ENCODE assay signal across 7 cellular contexts in genomic region chr3:197614134-197614533, GRCh38. TPM values are rescaled to one million over a fixed set of nuclear protein-coding genes. Genes with fewer than 3 reads are reported as not detected.
DNase-seq lines count a peak whose midpoint lies in the region; ATAC-seq and TF ChIP-seq lines count a peak whose summit lies in the region.
"Not testable (repeated sequence)": the region's sequence is repeated elsewhere in the genome, so short reads cannot be mapped to it uniquely, and the experiment has no call there.

No MANE protein-coding gene starts in this region.

- H3K36me3 ChIP-seq in HCT116 (ENCODE audit: control insufficient read depth in 1 of 2, insufficient read depth in 2 of 2, low read length in 2 of 2): peaks cover 28 to 58% of the 10 kb centered on the region in 2 experiments
- H3K36me3 ChIP-seq in endodermal cell (ENCODE audit: control insufficient read depth, insufficient read depth, low read length): peaks cover 90% of the 10 kb centered on the region

- TF ChIP-seq RAD21 in HCT116 (IDR thresholded peaks at IDR 0.05; ENCODE audit: low read depth): not testable (repeated sequence)

- H3K27ac ChIP-seq in HCT116 (ENCODE audit: low read depth, low read length); endodermal cell (ENCODE audit: low read depth, low read length): not testable (repeated sequence)

- not testable (repeated sequence) for ATAC-seq in HCT116; activated CD8-positive, alpha-beta T cell treated with anti-CD3 and anti-CD28 coated beads, Interleukin-2, amount 10 ng/mL, durations not matched to agents 7 days and 5 days; activated naive CD8-positive, alpha-beta T cell treated with anti-CD3 and anti-CD28 coated beads, Interleukin-2, amount 50 U/mL, for 24 hours; stimulated activated effector memory CD8-positive, alpha-beta T cell treated with anti-CD3 and anti-CD28 coated beads, Interleukin-12 subunit alpha, Interleukin-12 subunit beta, amount 100 ng/mL, for 72 hours

- H3K4me1 Mint-ChIP-seq in T-helper 2 cell treated with Interferon-gamma antibody and Interleukin-4, amounts not matched to agents 5 μg/mL and 100 μg/mL, for 36 hours (ENCODE audit: low read depth): peaks cover 17% of the 10 kb centered on the region
- H3K4me1 Mint-ChIP-seq in activated CD8-positive, alpha-beta T cell treated with anti-CD3 and anti-CD28 coated beads, Interleukin-2, amount 10 ng/mL, durations not matched to agents 7 days and 5 days (ENCODE audit: low read depth): peaks cover 28% of the 10 kb centered on the region
- peaks cover 13% of the 10 kb centered on the region for H3K4me1 Mint-ChIP-seq in activated naive CD4-positive, alpha-beta T cell treated with anti-CD3 and anti-CD28 coated beads for 36 hours (ENCODE audit: low read depth)
- peaks cover 17% of the 10 kb centered on the region for H3K4me1 Mint-ChIP-seq in activated naive CD8-positive, alpha-beta T cell treated with anti-CD3 and anti-CD28 coated beads, Interleukin-2, amount 50 U/mL, for 24 hours
- peaks cover 13% of the 10 kb centered on the region for H3K4me1 Mint-ChIP-seq in endodermal cell
- not testable (repeated sequence) for H3K4me1 Mint-ChIP-seq in stimulated activated effector memory CD8-positive, alpha-beta T cell treated with anti-CD3 and anti-CD28 coated beads, Interleukin-12 subunit alpha, Interleukin-12 subunit beta, amount 100 ng/mL, for 72 hours

- WGBS in endodermal cell (ENCODE audit: insufficient coverage in 1 of 2, insufficient read length in 1 of 2), 2 experiments: 73 to 85% methylated on average over 2 to 3 of the region's 3 CpGs

- H3K4me3 ChIP-seq in HCT116 (replicated peaks in 1 of 2; ENCODE audit: low read depth in 1 of 2, low read length in 2 of 2); endodermal cell (ENCODE audit: low read length): not testable (repeated sequence)

- H4K20me1 ChIP-seq in HCT116 (ENCODE audit: insufficient read depth): not testable (repeated sequence)

- H3K79me2 ChIP-seq in HCT116 (ENCODE audit: insufficient read depth, low read length): peaks cover 13% of the 10 kb centered on the region

- not testable (repeated sequence) for H3K9me2 ChIP-seq in HCT116 (ENCODE audit: insufficient read depth)

- RAD21 ChIA-PET in HCT116 (lab: Charles Lee; ENCODE audit: low non-redundant PET in 1 of 2, low total read pairs in 2 of 2, uncharacterized antibody in 2 of 2, unreplicated experiment in 2 of 2): not testable (repeated sequence)

- H3K4me1 ChIP-seq in HCT116 (ENCODE audit: control insufficient read depth in 1 of 2, insufficient read depth in 2 of 2, low read length in 2 of 2); endodermal cell (ENCODE audit: control insufficient read depth, insufficient read depth, low read length): not testable (repeated sequence)

- not testable (repeated sequence) for TF ChIP-seq POLR2A in HCT116 (IDR thresholded peaks at IDR 0.05; ENCODE audit: borderline replicate concordance, extremely low read depth, insufficient read depth, insufficient read length)

- not testable (repeated sequence) for H3K9me3 ChIP-seq in HCT116 (ENCODE audit: control insufficient read depth in 1 of 2, insufficient read depth in 1 of 2, low read depth in 1 of 2, low read length in 2 of 2)
- peaks cover 60% of the 10 kb centered on the region for H3K9me3 ChIP-seq in endodermal cell (ENCODE audit: control insufficient read depth, low read length)

- TF ChIP-seq CTCF in HCT116 (IDR thresholded peaks at IDR 0.05 in 2 of 3, conservative IDR thresholded peaks at IDR 0.05 in 1 of 3; ENCODE audit: borderline replicate concordance in 1 of 3, insufficient read depth in 1 of 3, low read depth in 2 of 3, low read length in 2 of 3); endodermal cell (conservative IDR thresholded peaks at IDR 0.05): not testable (repeated sequence)

- peak overlapping the region; percentile 82 for H3K27ac Mint-ChIP-seq in T-helper 2 cell treated with Interferon-gamma antibody and Interleukin-4, amounts not matched to agents 5 μg/mL and 100 μg/mL, for 36 hours
- H3K27ac Mint-ChIP-seq in activated CD8-positive, alpha-beta T cell treated with anti-CD3 and anti-CD28 coated beads, Interleukin-2, amount 10 ng/mL, durations not matched to agents 7 days and 5 days: peak overlapping the region; percentile 85
- peak overlapping the region; percentile 28 for H3K27ac Mint-ChIP-seq in activated naive CD4-positive, alpha-beta T cell treated with anti-CD3 and anti-CD28 coated beads for 36 hours
- H3K27ac Mint-ChIP-seq in activated naive CD8-positive, alpha-beta T cell treated with anti-CD3 and anti-CD28 coated beads, Interleukin-2, amount 50 U/mL, for 24 hours: peak overlapping the region; percentile 6
- H3K27ac Mint-ChIP-seq in endodermal cell: peak overlapping the region; percentile 13
- peak overlapping the region; percentile 48 for H3K27ac Mint-ChIP-seq in stimulated activated effector memory CD8-positive, alpha-beta T cell treated with anti-CD3 and anti-CD28 coated beads, Interleukin-12 subunit alpha, Interleukin-12 subunit beta, amount 100 ng/mL, for 72 hours

- H2AFZ ChIP-seq in HCT116 (ENCODE audit: low read depth, low read length, poor library complexity, severe bottlenecking): not testable (repeated sequence)

- H3K36me3 Mint-ChIP-seq in T-helper 2 cell treated with Interferon-gamma antibody and Interleukin-4, amounts not matched to agents 5 μg/mL and 100 μg/mL, for 36 hours (ENCODE audit: low read depth): peaks cover 77% of the 10 kb centered on the region
- peaks cover 77% of the 10 kb centered on the region for H3K36me3 Mint-ChIP-seq in activated CD8-positive, alpha-beta T cell treated with anti-CD3 and anti-CD28 coated beads, Interleukin-2, amount 10 ng/mL, durations not matched to agents 7 days and 5 days (ENCODE audit: low read depth)
- peaks cover 63% of the 10 kb centered on the region for H3K36me3 Mint-ChIP-seq in activated naive CD4-positive, alpha-beta T cell treated with anti-CD3 and anti-CD28 coated beads for 36 hours (ENCODE audit: low read depth)
- peaks cover 76% of the 10 kb centered on the region for H3K36me3 Mint-ChIP-seq in activated naive CD8-positive, alpha-beta T cell treated with anti-CD3 and anti-CD28 coated beads, Interleukin-2, amount 50 U/mL, for 24 hours (ENCODE audit: low read depth)
- peaks cover 87% of the 10 kb centered on the region for H3K36me3 Mint-ChIP-seq in endodermal cell (ENCODE audit: low read depth)
- H3K36me3 Mint-ChIP-seq in stimulated activated effector memory CD8-positive, alpha-beta T cell treated with anti-CD3 and anti-CD28 coated beads, Interleukin-12 subunit alpha, Interleukin-12 subunit beta, amount 100 ng/mL, for 72 hours: peaks cover 97% of the 10 kb centered on the region

- H3K9ac ChIP-seq in HCT116 (ENCODE audit: low read length); endodermal cell (ENCODE audit: extremely low read depth, low read length, poor library complexity, severe bottlenecking): not testable (repeated sequence)

- peaks cover 21% of the 10 kb centered on the region for H3K9me3 Mint-ChIP-seq in T-helper 2 cell treated with Interferon-gamma antibody and Interleukin-4, amounts not matched to agents 5 μg/mL and 100 μg/mL, for 36 hours
- H3K9me3 Mint-ChIP-seq in activated CD8-positive, alpha-beta T cell treated with anti-CD3 and anti-CD28 coated beads, Interleukin-2, amount 10 ng/mL, durations not matched to agents 7 days and 5 days (ENCODE audit: insufficient read depth): peaks cover 19% of the 10 kb centered on the region
- H3K9me3 Mint-ChIP-seq in activated naive CD4-positive, alpha-beta T cell treated with anti-CD3 and anti-CD28 coated beads for 36 hours: peaks cover 21% of the 10 kb centered on the region
- peaks cover 24% of the 10 kb centered on the region for H3K9me3 Mint-ChIP-seq in activated naive CD8-positive, alpha-beta T cell treated with anti-CD3 and anti-CD28 coated beads, Interleukin-2, amount 50 U/mL, for 24 hours
- peaks cover 52% of the 10 kb centered on the region for H3K9me3 Mint-ChIP-seq in endodermal cell
- not testable (repeated sequence) for H3K9me3 Mint-ChIP-seq in stimulated activated effector memory CD8-positive, alpha-beta T cell treated with anti-CD3 and anti-CD28 coated beads, Interleukin-12 subunit alpha, Interleukin-12 subunit beta, amount 100 ng/mL, for 72 hours

- CTCF ChIA-PET in HCT116 (lab: Charles Lee): interaction anchor here (1.7 kb wide), 1 partner anchor 15 kb away, joined by 8 read pairs; no protein-coding TSS in a partner anchor
- CTCF ChIA-PET in activated CD8-positive, alpha-beta T cell treated with anti-CD3 and anti-CD28 coated beads, Interleukin-2, amount 10 ng/mL, durations not matched to agents 7 days and 5 days (lab: Charles Lee): interaction anchor here (11.2 kb wide), 1 partner anchor 15 kb away, joined by 136 read pairs; no protein-coding TSS in a partner anchor
- CTCF ChIA-PET in activated naive CD4-positive, alpha-beta T cell treated with anti-CD3 and anti-CD28 coated beads for 36 hours (lab: Charles Lee): interaction anchor here (0.9 to 3.4 kb wide), 3 partner anchors 13 to 418 kb away, joined by 3 to 20 read pairs (median 3); no protein-coding TSS in a partner anchor

- intact Hi-C loops in HCT116 (cut with micrococcal nuclease); activated naive CD4-positive, alpha-beta T cell treated with anti-CD3 and anti-CD28 coated beads for 36 hours (cut with micrococcal nuclease): not testable (repeated sequence)

- DNase-seq in HCT116 (ENCODE audit: low read depth, low spot score); T-helper 2 cell treated with Interferon-gamma antibody and Interleukin-4, amounts not matched to agents 5 μg/mL and 100 μg/mL, for 36 hours (ENCODE audit: low spot score); activated CD8-positive, alpha-beta T cell treated with anti-CD3 and anti-CD28 coated beads, Interleukin-2, amount 10 ng/mL, durations not matched to agents 7 days and 5 days; activated naive CD4-positive, alpha-beta T cell treated with anti-CD3 and anti-CD28 coated beads for 36 hours; activated naive CD8-positive, alpha-beta T cell treated with anti-CD3 and anti-CD28 coated beads, Interleukin-2, amount 50 U/mL, for 24 hours; endodermal cell; stimulated activated effector memory CD8-positive, alpha-beta T cell treated with anti-CD3 and anti-CD28 coated beads, Interleukin-12 subunit alpha, Interleukin-12 subunit beta, amount 100 ng/mL, for 72 hours (ENCODE audit: low spot score in 2 of 2): not testable (repeated sequence)

- H3K27me3 ChIP-seq in HCT116 (ENCODE audit: insufficient read depth, low read length); endodermal cell (ENCODE audit: control insufficient read depth, insufficient read depth, low read length, poor library complexity, severe bottlenecking): not testable (repeated sequence)

- POLR2A ChIA-PET in HCT116 (lab: Charles Lee); activated CD8-positive, alpha-beta T cell treated with anti-CD3 and anti-CD28 coated beads, Interleukin-2, amount 10 ng/mL, durations not matched to agents 7 days and 5 days (lab: Charles Lee): not testable (repeated sequence)

- TSS peak; percentile 1 for BruUV-seq in HCT116 (replicated peaks; lab: Mats Ljungman, UMichigan)

- not testable (repeated sequence) for H3K27me3 Mint-ChIP-seq in T-helper 2 cell treated with Interferon-gamma antibody and Interleukin-4, amounts not matched to agents 5 μg/mL and 100 μg/mL, for 36 hours (ENCODE audit: low read depth); activated CD8-positive, alpha-beta T cell treated with anti-CD3 and anti-CD28 coated beads, Interleukin-2, amount 10 ng/mL, durations not matched to agents 7 days and 5 days (ENCODE audit: low read depth); activated naive CD4-positive, alpha-beta T cell treated with anti-CD3 and anti-CD28 coated beads for 36 hours (ENCODE audit: low read depth); activated naive CD8-positive, alpha-beta T cell treated with anti-CD3 and anti-CD28 coated beads, Interleukin-2, amount 50 U/mL, for 24 hours; endodermal cell (ENCODE audit: insufficient read depth)

- H3K4me3 Mint-ChIP-seq in T-helper 2 cell treated with Interferon-gamma antibody and Interleukin-4, amounts not matched to agents 5 μg/mL and 100 μg/mL, for 36 hours; activated CD8-positive, alpha-beta T cell treated with anti-CD3 and anti-CD28 coated beads, Interleukin-2, amount 10 ng/mL, durations not matched to agents 7 days and 5 days; activated naive CD4-positive, alpha-beta T cell treated with anti-CD3 and anti-CD28 coated beads for 36 hours; activated naive CD8-positive, alpha-beta T cell treated with anti-CD3 and anti-CD28 coated beads, Interleukin-2, amount 50 U/mL, for 24 hours; endodermal cell; stimulated activated effector memory CD8-positive, alpha-beta T cell treated with anti-CD3 and anti-CD28 coated beads, Interleukin-12 subunit alpha, Interleukin-12 subunit beta, amount 100 ng/mL, for 72 hours: not testable (repeated sequence)

- not testable (repeated sequence) for H3K4me2 ChIP-seq in HCT116 (ENCODE audit: low read length)

RNA-seq across cellular contexts. Expression of gene BDH1, which starts 58.4 kb away (rescaled TPM):
- 26.6 TPM for total RNA-seq in HCT116 (2021; ENCODE audit: unreplicated experiment)
- polyA plus RNA-seq in HCT116 (2012): 23.7 and 32.0 TPM in 2 replicates
- total RNA-seq in activated CD8-positive, alpha-beta T cell treated with anti-CD3 and anti-CD28 coated beads, Interleukin-2, amount 10 ng/mL, durations not matched to agents 7 days and 5 days: 100 to 1,000 TPM; 166 to 171 TPM
- total RNA-seq in activated naive CD4-positive, alpha-beta T cell treated with anti-CD3 and anti-CD28 coated beads for 36 hours: 10 to 100 TPM; 70.7 to 71.2 TPM
- total RNA-seq in endodermal cell: 10 to 100 TPM; 32.5 to 49.0 TPM
- polyA plus RNA-seq in endodermal cell (2013, experiment 1 of 2): 11.3 TPM
- 8.7 TPM for polyA plus RNA-seq in endodermal cell (2013, experiment 2 of 2)

Comparison
In these comparisons a context has a peak if more than half of its experiments do, and no peak if none do; other contexts are left out.
1. H3K27ac Mint-ChIP-seq: peak in every context shown above with its lines; median percentile 85 in activated CD8-positive, alpha-beta T cell treated with anti-CD3 and anti-CD28 coated beads, Interleukin-2, amount 10 ng/mL, durations not matched to agents 7 days and 5 days; 82 in T-helper 2 cell treated with Interferon-gamma antibody and Interleukin-4, amounts not matched to agents 5 μg/mL and 100 μg/mL, for 36 hours; 48 in stimulated activated effector memory CD8-positive, alpha-beta T cell treated with anti-CD3 and anti-CD28 coated beads, Interleukin-12 subunit alpha, Interleukin-12 subunit beta, amount 100 ng/mL, for 72 hours; 28 in activated naive CD4-positive, alpha-beta T cell treated with anti-CD3 and anti-CD28 coated beads for 36 hours; 13 in endodermal cell; 6 in activated naive CD8-positive, alpha-beta T cell treated with anti-CD3 and anti-CD28 coated beads, Interleukin-2, amount 50 U/mL, for 24 hours.